Comparison of ENCODE assay signal across 8 cellular contexts in genomic region chr19:17553256-17553655, GRCh38. TPM values are rescaled to one million over a fixed set of nuclear protein-coding genes. Genes with fewer than 3 reads are reported as not detected.
DNase-seq lines count a peak whose midpoint lies in the region; ATAC-seq and TF ChIP-seq lines count a peak whose summit lies in the region.

No MANE protein-coding gene starts in this region.

- DNase-seq in HCEC 1CT (peak; percentile 90), RPMI8226 (peak; percentile 26), fibroblast of villous mesenchyme (ENCODE audit: low read depth) (peak; percentile 94), pulmonary artery endothelial cell (ENCODE audit: low read depth, low spot score) (peak; percentile 100), NCI-H345 (lab: John Stamatoyannopoulos, UW) (no peak), SKM-1 treated with dmso at 0.1 percent for 144 hours (lab: John Stamatoyannopoulos, UW; ENCODE audit: unreplicated experiment) (no peak)

- no peak for TF ChIP-seq CTCF in fibroblast of villous mesenchyme (IDR thresholded peaks at IDR 0.05; ENCODE audit: insufficient read depth, low read depth, low read length)

- no peak for ATAC-seq in GM21786 (IDR thresholded peaks at IDR 0.05; ENCODE audit: unreplicated experiment)
- ATAC-seq in GM21737 (IDR thresholded peaks at IDR 0.05; ENCODE audit: unreplicated experiment): no peak

- H3K4me3 ChIP-seq in fibroblast of villous mesenchyme (ENCODE audit: low read depth, low read length): no peak overlapping the region

RNA-seq across cellular contexts. Expression of gene COLGALT1, which starts 2.2 kb away (rescaled TPM):
- total RNA-seq in fibroblast of villous mesenchyme: 103 and 119 TPM in 2 replicates
- total RNA-seq in pulmonary artery endothelial cell: 107 and 142 TPM in 2 replicates

RNA-seq across cellular contexts. Expression of gene PGLS, which starts 41.8 kb away (rescaled TPM):
- 41.5 and 75.4 TPM in 2 replicates for total RNA-seq in fibroblast of villous mesenchyme
- 44.6 and 45.2 TPM in 2 replicates for total RNA-seq in pulmonary artery endothelial cell

Comparison
In these comparisons a context has a peak if more than half of its experiments do, and no peak if none do; other contexts are left out.
1. DNase-seq: peak in HCEC 1CT (single experiment), RPMI8226 (single experiment), fibroblast of villous mesenchyme (single experiment) and pulmonary artery endothelial cell (single experiment); none in NCI-H345 (single experiment) and SKM-1 treated with dmso at 0.1 percent for 144 hours (single experiment).